In the genomic region with DNA sequence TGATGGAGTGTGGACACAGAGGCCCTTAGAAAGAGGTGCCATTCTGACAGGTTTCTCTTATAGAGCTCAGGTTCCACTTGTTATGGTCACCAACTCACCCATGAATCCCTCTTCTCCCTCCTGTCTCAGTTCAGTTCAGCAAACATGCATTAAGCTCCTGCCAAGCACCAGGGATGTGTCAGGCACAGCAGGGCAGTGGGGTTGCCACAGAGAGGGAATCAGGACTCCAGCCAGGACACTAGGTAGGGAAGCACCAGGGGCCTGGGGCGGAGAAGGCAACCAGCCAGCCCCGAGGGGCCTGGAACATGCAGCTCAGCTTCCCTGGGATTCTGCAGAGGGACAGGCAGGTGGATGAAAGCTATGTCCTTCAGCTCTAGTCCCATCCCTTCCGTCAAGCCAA, we compare ENCODE assay signal across 35 cellular contexts. TPM values are rescaled to one million over a fixed set of nuclear protein-coding genes. Genes with fewer than 3 reads are reported as not detected.
"Had no signal": no experiment of that assay in that cellular context is flagged by ENCODE, and none has a peak within 500 bp of the region (broad histone marks: within the 10 kb centered on the region; RNA-seq: fewer than 3 reads in every experiment).

No MANE protein-coding gene starts in this region.

- H3K27me3 ChIP-seq: ascending aorta had no signal

- H3K27ac Mint-ChIP-seq: activated B cell treated with CpG ODN at 0.5 μM for 24 hours; activated CD4-positive, alpha-beta memory T cell treated with anti-CD3 and anti-CD28 coated beads, Interleukin-2, amount 10 ng/mL, durations not matched to agents 7 days and 5 days; activated naive CD4-positive, alpha-beta T cell treated with anti-CD3 and anti-CD28 coated beads, Interleukin-2, amount 50 U/mL, for 24 hours; activated naive CD8-positive, alpha-beta T cell treated with anti-CD3 and anti-CD28 coated beads, Interleukin-2, amount 10 ng/mL, durations not matched to agents 7 days and 5 days; activated T-cell treated with anti-CD3 and anti-CD28 coated beads, Interleukin-2, amount 50 U/mL, for 24 hours; activated T-helper 2 cell treated with anti-CD3 and anti-CD28 coated beads, Interferon-gamma antibody, Interleukin-2, Interleukin-4, amounts not matched to agents 10 μg/mL and 5 μg/mL and 100 μg/mL, durations not matched to agents 14 hours and 24 hours and 36 hours; T-cell; T-helper 17 cell had no signal

- H3K4me1 ChIP-seq: ascending aorta had no signal

- FAIRE-seq: RCC 7860 had no signal

- H3K9me3 ChIP-seq: ascending aorta had no signal

- H3K4me1 Mint-ChIP-seq: activated B cell treated with CpG ODN at 0.5 μM for 24 hours; activated CD4-positive, alpha-beta memory T cell treated with anti-CD3 and anti-CD28 coated beads, Interleukin-2, amount 10 ng/mL, durations not matched to agents 7 days and 5 days; activated naive CD4-positive, alpha-beta T cell treated with anti-CD3 and anti-CD28 coated beads, Interleukin-2, amount 50 U/mL, for 24 hours; T-cell had no signal

- DNase-seq: activated B cell treated with CpG ODN at 0.5 μM for 24 hours; activated CD4-positive, alpha-beta memory T cell treated with anti-CD3 and anti-CD28 coated beads, Interleukin-2, amount 10 ng/mL, durations not matched to agents 7 days and 5 days; activated CD4-positive, alpha-beta T cell treated with anti-CD3 and anti-CD28 coated beads for 4 hours; activated CD4-positive, alpha-beta T cell treated with anti-CD3 and anti-CD28 coated beads, Interleukin-2, amount 50 U/mL, for 1 hour; activated CD4-positive, CD25-positive, alpha-beta regulatory T cell treated with anti-CD3 and anti-CD28 coated beads, Interleukin-2, amount 50 U/mL, for 72 hours; activated CD8-positive, alpha-beta memory T cell treated with anti-CD3 and anti-CD28 coated beads for 24 hours; activated gamma-delta T cell; activated naive CD4-positive, alpha-beta T cell treated with Interleukin-2 at 50 U/mL for 16 hours; activated naive CD8-positive, alpha-beta T cell treated with anti-CD3 and anti-CD28 coated beads, Interleukin-2, amount 10 ng/mL, durations not matched to agents 7 days and 5 days; activated T-cell treated with anti-CD3 and anti-CD28 coated beads, Interleukin-2, amount 50 U/mL, for 24 hours; amygdala; NCI-H1092 treated with DMSO at 0.1 percent for 48 hours; NCI-H1694; NCI-H1930; NCI-H2107; NCI-H2171; NCI-H446 treated with DMSO at 0.1 percent for 48 hours; NCI-H524; SIG-M5; T-cell; T-helper 17 cell; T-helper 9 cell had no signal

- H3K4me3 Mint-ChIP-seq: activated B cell treated with CpG ODN at 0.5 μM for 24 hours; activated CD4-positive, alpha-beta memory T cell treated with anti-CD3 and anti-CD28 coated beads, Interleukin-2, amount 10 ng/mL, durations not matched to agents 7 days and 5 days; activated naive CD4-positive, alpha-beta T cell treated with anti-CD3 and anti-CD28 coated beads, Interleukin-2, amount 50 U/mL, for 24 hours; activated naive CD8-positive, alpha-beta T cell treated with anti-CD3 and anti-CD28 coated beads, Interleukin-2, amount 10 ng/mL, durations not matched to agents 7 days and 5 days; activated T-cell treated with anti-CD3 and anti-CD28 coated beads, Interleukin-2, amount 50 U/mL, for 24 hours; T-cell; T-helper 17 cell had no signal

- ATAC-seq: Right ventricle myocardium inferior, SK-N-SH treated with all-trans-retinoic acid at 6 μM for 48 hours, T-cell, T-helper 17 cell had no signal

- H3K4me3 ChIP-seq: ascending aorta, PC-9 had no signal

- H3K27ac ChIP-seq: ascending aorta, KMS-11, PC-9, RWPE1, VCaP had no signal

- H3K36me3 ChIP-seq: ascending aorta had no signal

- H3K36me3 Mint-ChIP-seq: activated naive CD4-positive, alpha-beta T cell treated with anti-CD3 and anti-CD28 coated beads, Interleukin-2, amount 50 U/mL, for 24 hours had no signal

- H3K9me3 Mint-ChIP-seq: activated B cell treated with CpG ODN at 0.5 μM for 24 hours; activated CD4-positive, alpha-beta memory T cell treated with anti-CD3 and anti-CD28 coated beads, Interleukin-2, amount 10 ng/mL, durations not matched to agents 7 days and 5 days; activated naive CD4-positive, alpha-beta T cell treated with anti-CD3 and anti-CD28 coated beads, Interleukin-2, amount 50 U/mL, for 24 hours; activated naive CD8-positive, alpha-beta T cell treated with anti-CD3 and anti-CD28 coated beads, Interleukin-2, amount 10 ng/mL, durations not matched to agents 7 days and 5 days; activated T-cell treated with anti-CD3 and anti-CD28 coated beads, Interleukin-2, amount 50 U/mL, for 24 hours; activated T-helper 2 cell treated with anti-CD3 and anti-CD28 coated beads, Interferon-gamma antibody, Interleukin-2, Interleukin-4, amounts not matched to agents 10 μg/mL and 5 μg/mL and 100 μg/mL, durations not matched to agents 14 hours and 24 hours and 36 hours; T-cell had no signal

RNA-seq across cellular contexts. Expression of gene TOGARAM2, which starts 44.6 kb away (rescaled TPM):
- total RNA-seq: activated B cell treated with CpG ODN at 0.5 μM for 24 hours, ascending aorta, M059J had no signal

RNA-seq across cellular contexts. Expression of gene PCARE, which starts 48.6 kb away (rescaled TPM):
- total RNA-seq: activated B cell treated with CpG ODN at 0.5 μM for 24 hours; activated CD4-positive, alpha-beta memory T cell treated with anti-CD3 and anti-CD28 coated beads, Interleukin-2, amount 10 ng/mL, durations not matched to agents 7 days and 5 days; activated naive CD8-positive, alpha-beta T cell treated with anti-CD3 and anti-CD28 coated beads, Interleukin-2, amount 10 ng/mL, durations not matched to agents 7 days and 5 days; activated T-helper 2 cell treated with anti-CD3 and anti-CD28 coated beads, Interferon-gamma antibody, Interleukin-2, Interleukin-4, amounts not matched to agents 10 μg/mL and 5 μg/mL and 100 μg/mL, durations not matched to agents 14 hours and 24 hours and 36 hours; ascending aorta; LHCN-M2; M059J; OCI-LY7; PC-9; T-cell; T-helper 17 cell had no signal
